ENCODE assay signal across 8 cellular contexts in the genomic region with DNA sequence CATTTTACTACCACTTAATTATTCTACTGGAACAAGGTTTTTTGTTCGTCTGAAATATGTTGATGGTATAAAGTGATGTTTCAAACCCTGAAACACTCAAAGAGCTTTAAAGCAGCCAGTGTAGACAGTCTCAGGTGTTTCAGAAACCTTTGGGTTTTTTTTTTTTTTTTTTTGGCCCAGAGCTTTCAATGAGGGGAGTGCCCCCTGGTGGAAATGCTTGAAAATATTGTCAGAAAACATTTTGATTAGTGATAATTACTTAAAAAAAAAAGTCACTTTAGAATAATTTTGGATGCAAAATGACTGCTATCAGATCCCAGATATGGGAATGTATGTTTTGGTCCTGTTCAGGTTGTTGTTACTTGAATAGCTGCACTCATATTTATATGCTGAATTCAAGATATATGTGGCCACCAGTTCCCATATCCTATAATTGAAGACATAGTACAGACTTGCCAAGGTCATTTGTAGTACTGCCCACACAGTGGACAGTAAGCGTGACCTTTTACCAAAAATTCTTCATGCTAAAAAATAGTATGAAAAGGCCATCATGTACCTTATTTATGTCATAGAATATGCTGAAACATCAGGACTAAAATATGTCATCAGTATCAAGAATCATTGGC. TPM values are rescaled to one million over a fixed set of nuclear protein-coding genes. Genes with fewer than 3 reads are reported as not detected.
A peak's percentile ranks its signal among the peaks of the same experiment; 100 is the strongest.
DNase-seq lines count a peak whose midpoint lies in the region; ATAC-seq and TF ChIP-seq lines count a peak whose summit lies in the region.

No MANE protein-coding gene starts in this region.

- TF ChIP-seq CTCF in SU-DHL-6 (IDR thresholded peaks at IDR 0.05; ENCODE audit: insufficient read depth, low read length, poor library complexity, severe bottlenecking) = peak; percentile 69
- TF ChIP-seq CTCF in tibial nerve (IDR thresholded peaks at IDR 0.05) = peak; percentile 19 to 64 (median 38)

- no peak overlapping the region for H2AFZ ChIP-seq in SU-DHL-6 (ENCODE audit: low read depth, low read length, severe bottlenecking)

- ATAC-seq in HG02885 (IDR thresholded peaks at IDR 0.05; ENCODE audit: poor library complexity, unreplicated experiment) (peak; percentile 42), GM18498 (IDR thresholded peaks at IDR 0.05; ENCODE audit: unreplicated experiment) (no peak), HG02884 (IDR thresholded peaks at IDR 0.05; ENCODE audit: unreplicated experiment) (no peak)

- H3K79me2 ChIP-seq in SU-DHL-6 (ENCODE audit: insufficient read depth, low read length) = no peaks in the 10 kb centered on the region

- H3K27ac ChIP-seq in SU-DHL-6 (ENCODE audit: low read depth, low read length) (no peak overlapping the region), tibial nerve (no peak overlapping the region)

- H4K20me1 ChIP-seq in SU-DHL-6 (ENCODE audit: low read depth, low read length) = no peaks in the 10 kb centered on the region

- H3K9ac ChIP-seq in SU-DHL-6 (ENCODE audit: low read length) = no peak overlapping the region

- TF ChIP-seq EP300 in tibial nerve (IDR thresholded peaks at IDR 0.05) = no peak

- 45 to 52% methylated on average over 2 of the region's 2 CpGs for WGBS in tibial nerve, 2 donors

- no peaks in the 10 kb centered on the region for H3K4me1 ChIP-seq in tibial nerve

- TF ChIP-seq POLR2A in tibial nerve (IDR thresholded peaks at IDR 0.05) = no peak

- H3K4me3 ChIP-seq in SU-DHL-6 (ENCODE audit: insufficient read depth, low read length, poor library complexity, severe bottlenecking) = no peak overlapping the region
- H3K4me3 ChIP-seq in tibial nerve = no peak overlapping the region

- H3K4me2 ChIP-seq in SU-DHL-6 (ENCODE audit: low read depth, low read length, poor library complexity, severe bottlenecking) = no peak overlapping the region

- H3K9me2 ChIP-seq in SU-DHL-6 (replicated peaks; ENCODE audit: insufficient read depth, low read length) = no peaks in the 10 kb centered on the region

- no peaks in the 10 kb centered on the region for H3F3A ChIP-seq in SU-DHL-6 (ENCODE audit: insufficient read depth)

- H3K9me3 ChIP-seq in SU-DHL-6 (ENCODE audit: insufficient read depth, low read length) = no peaks in the 10 kb centered on the region
- no peaks in the 10 kb centered on the region for H3K9me3 ChIP-seq in tibial nerve

- DNase-seq in NCI-H1694 (lab: John Stamatoyannopoulos, UW) (peak; percentile 0), NCI-H1694 treated with DMSO at 0.1 percent for 48 hours (lab: John Stamatoyannopoulos, UW) (no peak), germinal center (ENCODE audit: low spot score) (peak; percentile 6), tibial nerve (ENCODE audit: low spot score in 2 of 2) (peak in 1 of 2 donors; percentile 9)

- H3K36me3 ChIP-seq in SU-DHL-6 (ENCODE audit: low read length) (no peaks in the 10 kb centered on the region), tibial nerve (peaks cover 0 to 19% (median 0%) of the 10 kb centered on the region in 3 donors)

- H3K27me3 ChIP-seq in SU-DHL-6 (ENCODE audit: low read length) (no peaks in the 10 kb centered on the region), tibial nerve (no peaks in the 10 kb centered on the region)

RNA-seq across cellular contexts. Expression of gene SATB1, which starts 35.9 kb away (rescaled TPM):
- total RNA-seq in tibial nerve = 10 to 100 TPM; 28.5 to 48.5 (median 42.8) TPM
